22 cellular contexts compared by ENCODE assay signal in genomic region chr2:170014769-170015168, GRCh38.
"Had no signal": no experiment of that assay in that cellular context is flagged by ENCODE, and none has a peak within 500 bp of the region (broad histone marks: within the 10 kb centered on the region; RNA-seq: fewer than 3 reads in every experiment).

No MANE protein-coding gene starts in this region.

- H3K27ac ChIP-seq: HL-60 had no signal

- H3K4me2 ChIP-seq: SK-N-SH had no signal

- H3K9me3 ChIP-seq: MG63, SK-N-SH had no signal

- FAIRE-seq: HTR-8/SVneo had no signal

- H3K36me3 ChIP-seq: MG63 had no signal

- H3K4me3 ChIP-seq: MG63 had no signal

- H3K27me3 ChIP-seq: MG63 had no signal

- DNase-seq: Karpas-422, KG1, MG63, NCI-H1092, NCI-H1105 treated with DMSO at 0.1 percent for 48 hours, NCI-H1417 treated with DMSO at 0.1 percent for 48 hours, NCI-H146, NCI-H1930, NCI-H2081, NCI-H2107, NCI-H2171, NCI-H226, NCI-H446, NCI-H510A, NCI-H524 treated with DMSO at 0.1 percent for 48 hours, NCI-H69, NCI-H774, RPMI8226, SHP77, SK-N-SH had no signal

- H3K9ac ChIP-seq: SK-N-SH had no signal
